ENCODE assay signal across 8 cellular contexts in genomic region chr3:10224794-10225660, GRCh38. TPM values are rescaled to one million over a fixed set of nuclear protein-coding genes. Genes with fewer than 3 reads are reported as not detected.
A peak's percentile ranks its signal among the peaks of the same experiment; 100 is the strongest.
DNase-seq lines count a peak whose midpoint lies in the region; ATAC-seq and TF ChIP-seq lines count a peak whose summit lies in the region.

No MANE protein-coding gene starts in this region.

- peak overlapping the region; percentile 70 for H3K4me3 Mint-ChIP-seq in stimulated activated naive CD8-positive, alpha-beta T cell treated with anti-CD3 and anti-CD28 coated beads, Interleukin-15, Interleukin-2, amounts not matched to agents 100 ng/mL and 50 ng/mL, for 24 hours

- peak; percentile 90 for TF ChIP-seq CTCF in epithelial cell of esophagus (IDR thresholded peaks at IDR 0.05; ENCODE audit: insufficient read depth, low read depth, low read length, missing control alignments)

- no peaks in the 10 kb centered on the region for H3K27me3 Mint-ChIP-seq in stimulated activated naive CD8-positive, alpha-beta T cell treated with anti-CD3 and anti-CD28 coated beads, Interleukin-15, Interleukin-2, amounts not matched to agents 100 ng/mL and 50 ng/mL, for 24 hours

- H3K9me3 Mint-ChIP-seq in stimulated activated naive CD8-positive, alpha-beta T cell treated with anti-CD3 and anti-CD28 coated beads, Interleukin-15, Interleukin-2, amounts not matched to agents 100 ng/mL and 50 ng/mL, for 24 hours, result no peaks in the 10 kb centered on the region

- H3K36me3 Mint-ChIP-seq in stimulated activated naive CD8-positive, alpha-beta T cell treated with anti-CD3 and anti-CD28 coated beads, Interleukin-15, Interleukin-2, amounts not matched to agents 100 ng/mL and 50 ng/mL, for 24 hours (ENCODE audit: low read depth), result peaks cover 14% of the 10 kb centered on the region

- peaks cover 84% of the 10 kb centered on the region for H3K4me1 Mint-ChIP-seq in stimulated activated naive CD8-positive, alpha-beta T cell treated with anti-CD3 and anti-CD28 coated beads, Interleukin-15, Interleukin-2, amounts not matched to agents 100 ng/mL and 50 ng/mL, for 24 hours (ENCODE audit: low read depth)

- H3K4me3 ChIP-seq in epithelial cell of esophagus (ENCODE audit: low read length), result no peak overlapping the region

- DNase-seq in activated gamma-delta T cell treated with Interleukin-2 at 50 U/mL for 16 hours (peak; percentile 58), activated gamma-delta T cell (lab: John Stamatoyannopoulos, UW) (no peak), NOMO-1 treated with DMSO at 0.1 percent for 48 hours (lab: John Stamatoyannopoulos, UW; ENCODE audit: unreplicated experiment) (peak; percentile 79), epithelial cell of esophagus (ENCODE audit: low read depth) (peak; percentile 70), mucosa of gallbladder (ENCODE audit: low spot score) (peak; percentile 82)
- peak; percentile 72 for DNase-seq in activated CD8-positive, alpha-beta memory T cell treated with anti-CD3 and anti-CD28 coated beads, Interleukin-2, amount 50 U/mL, for 48 hours

- peak; percentile 49 for ATAC-seq in HG03432 (IDR thresholded peaks at IDR 0.05; ENCODE audit: unreplicated experiment)

- H3K27ac Mint-ChIP-seq in stimulated activated naive CD8-positive, alpha-beta T cell treated with anti-CD3 and anti-CD28 coated beads, Interleukin-15, Interleukin-2, amounts not matched to agents 100 ng/mL and 50 ng/mL, for 24 hours, result peak overlapping the region; percentile 89

RNA-seq across cellular contexts. Expression of gene TATDN2, which starts 23.2 kb away (rescaled TPM):
- 39.1 TPM for total RNA-seq in mucosa of gallbladder
